In genomic region chr7:45917658-45918057, GRCh38 we compare ENCODE assay signal across 8 cellular contexts. TPM values are rescaled to one million over a fixed set of nuclear protein-coding genes. Genes with fewer than 3 reads are reported as not detected.
DNase-seq lines count a peak whose midpoint lies in the region; ATAC-seq and TF ChIP-seq lines count a peak whose summit lies in the region.

No MANE protein-coding gene starts in this region.

- no peaks in the 10 kb centered on the region for H3K9me3 ChIP-seq in mucosa of descending colon

- ATAC-seq in GM18498 (IDR thresholded peaks at IDR 0.05; ENCODE audit: unreplicated experiment) (peak; percentile 73), HG02981 (IDR thresholded peaks at IDR 0.05; ENCODE audit: unreplicated experiment) (peak; percentile 64), mucosa of descending colon (peak; percentile 63)

- H3K4me3 ChIP-seq in mucosa of descending colon, result no peak overlapping the region

- H3K9me3 Mint-ChIP-seq in endothelial cell (ENCODE audit: unreplicated experiment), result no peaks in the 10 kb centered on the region

- peaks cover 24% of the 10 kb centered on the region for H3K36me3 Mint-ChIP-seq in endothelial cell (ENCODE audit: low read depth, unreplicated experiment)

- peaks cover 22% of the 10 kb centered on the region for H3K27me3 Mint-ChIP-seq in endothelial cell (ENCODE audit: unreplicated experiment)

- H3K4me1 Mint-ChIP-seq in endothelial cell (ENCODE audit: unreplicated experiment), result peaks cover 29% of the 10 kb centered on the region

- H3K4me1 ChIP-seq in mucosa of descending colon (ENCODE audit: low read depth), result no peaks in the 10 kb centered on the region

- in situ Hi-C loops in ACHN (cut with HindIII; ENCODE audit: low pct_ligation_motif_present, low pct_unique_long_range_greater_than_20kb, low sequenced_read_pairs), result no loop called here

- no peak overlapping the region for H3K4me3 Mint-ChIP-seq in endothelial cell (ENCODE audit: unreplicated experiment)

- peak; percentile 78 for DNase-seq in ACHN
- peak; percentile 63 for DNase-seq in NCI-H460 (ENCODE audit: extremely low read depth, low read depth)
- peak; percentile 91 for DNase-seq in activated CD8-positive, alpha-beta memory T cell treated with anti-CD3 and anti-CD28 coated beads for 24 hours
- DNase-seq in endothelial cell (ENCODE audit: low spot score), result peak; percentile 92
- DNase-seq in mucosa of descending colon, result peak; percentile 59 to 84 (median 81)
- peak; percentile 68 for DNase-seq in stimulated activated CD8-positive, alpha-beta memory T cell treated with anti-CD3 and anti-CD28 coated beads, Interleukin-4, amount 100 ng/mL, for 24 hours (ENCODE audit: low read depth)

- intact Hi-C loops in mucosa of descending colon (cut with DNase I, micrococcal nuclease), result loop anchor here (5.0 to 10.0 kb wide), 3 partner anchors 1170 to 1265 kb away; no protein-coding TSS in a partner anchor

- peak; percentile 94 for TF ChIP-seq CTCF in endothelial cell (IDR thresholded peaks at IDR 0.05; ENCODE audit: unreplicated experiment)
- peak; percentile 87 for TF ChIP-seq CTCF in mucosa of descending colon (IDR thresholded peaks at IDR 0.05)

- H3K36me3 ChIP-seq in mucosa of descending colon (ENCODE audit: low read depth), result no peaks in the 10 kb centered on the region

- no peak overlapping the region for H3K27ac Mint-ChIP-seq in endothelial cell (ENCODE audit: unreplicated experiment)

RNA-seq across cellular contexts. Expression of gene IGFBP3, which starts 3.4 kb away (rescaled TPM):
- 336 and 359 TPM in 2 replicates for total RNA-seq in NCI-H460 (2014; rRNA removed; shearing (Covaris generic))
- polyA plus RNA-seq in NCI-H460 (2014; cell fraction: nucleus; rRNA removed), result 156 and 273 TPM in 2 replicates
- 125 TPM for total RNA-seq in endothelial cell (ENCODE audit: unreplicated experiment)
- total RNA-seq in mucosa of descending colon, result 10 to 100 TPM; 27.0 to 41.5 (median 40.6) TPM

RNA-seq across cellular contexts. Expression of gene IGFBP1, which starts 29.4 kb away (rescaled TPM):
- total RNA-seq in NCI-H460 (2014; rRNA removed; shearing (Covaris generic)), result 1.8 and 2.4 TPM in 2 replicates
- polyA plus RNA-seq in NCI-H460 (2014; cell fraction: nucleus; rRNA removed), result not detected in 2 replicates
- total RNA-seq in endothelial cell (ENCODE audit: unreplicated experiment) (3.0 TPM), mucosa of descending colon (not detected)

RNA-seq across cellular contexts. Expression of gene CCDC201, which starts 44.8 kb away (rescaled TPM):
- total RNA-seq in NCI-H460 (2014; rRNA removed; shearing (Covaris generic)), result not detected in 2 replicates
- not detected in 2 replicates for polyA plus RNA-seq in NCI-H460 (2014; cell fraction: nucleus; rRNA removed)
- not detected for total RNA-seq in endothelial cell (ENCODE audit: unreplicated experiment)
- not detected for total RNA-seq in mucosa of descending colon
